13 cellular contexts compared by ENCODE assay signal in genomic region chr3:33578325-33579180, GRCh38.
DNase-seq lines count a peak whose midpoint lies in the region; ATAC-seq, FAIRE-seq and TF ChIP-seq lines count a peak whose summit lies in the region.
"Had no signal": no experiment of that assay in that cellular context is flagged by ENCODE, and none has a peak within 500 bp of the region (broad histone marks: within the 10 kb centered on the region; RNA-seq: fewer than 3 reads in every experiment).

No MANE protein-coding gene starts in this region.

- in situ Hi-C loops in IMR-90 (cut with MboI; ENCODE audit: low sequenced_read_pairs): no loop called here

- DNase-seq in AG20443 (ENCODE audit: low spot score) (peak; percentile 14), IMR-90 (peak; percentile 35), bronchial epithelial cell (ENCODE audit: low read depth) (peak; percentile 87), adrenal gland (no peak), putamen (ENCODE audit: low spot score) (no peak)
- no peak for DNase-seq in stimulated activated CD4-positive, alpha-beta T cell treated with anti-CD3 and anti-CD28 coated beads, Interleukin-15, amount 100 ng/mL, for 24 hours
- DNase-seq: activated CD4-positive, alpha-beta T cell treated with anti-CD3 and anti-CD28 coated beads, Interleukin-2, amount 10 ng/mL, durations not matched to agents 24 days and 14 days; CD8-positive, alpha-beta memory T cell; left ventricle myocardium superior had no signal

- H4K5ac ChIP-seq in IMR-90 (ENCODE audit: low read depth, low read length): no peak overlapping the region

- H3K23ac ChIP-seq in IMR-90 (ENCODE audit: low read depth, low read length): no peak overlapping the region

- POLR2A ChIA-PET in IMR-90 (lab: Charles Lee; ENCODE audit: unreplicated experiment): no interaction called here

- TF ChIP-seq CTCF in IMR-90 (conservative IDR thresholded peaks at IDR 0.05; ENCODE audit: low read depth, low read length) (no peak), bronchial epithelial cell (IDR thresholded peaks at IDR 0.05; ENCODE audit: insufficient read depth, low read length, severe bottlenecking) (no peak), adrenal gland (IDR thresholded peaks at IDR 0.05) (no peak)

- H2BK15ac ChIP-seq in IMR-90 (ENCODE audit: low read depth, low read length): no peak overlapping the region

- intact Hi-C loops in IMR-90 (cut with micrococcal nuclease) (no loop called here), adrenal gland (cut with DNase I) (no loop called here)

- H3K27ac ChIP-seq in IMR-90 (ENCODE audit: insufficient read depth, low read length) (no peak overlapping the region; the same call in 1 of the 2 replicates), adrenal gland (no peak overlapping the region)
- H3K27ac ChIP-seq: vagina had no signal

- no peaks in the 10 kb centered on the region for H4K20me1 ChIP-seq in IMR-90 (ENCODE audit: insufficient read depth, low read length)

- no peak overlapping the region for H3K14ac ChIP-seq in IMR-90 (replicated peaks; ENCODE audit: low read depth, low read length)

- ATAC-seq in IMR-90 (ENCODE audit: low read depth) (peak; percentile 66), HG03378 (IDR thresholded peaks at IDR 0.05; ENCODE audit: unreplicated experiment) (no peak)
- ATAC-seq: GM12878 had no signal

- H3K79me1 ChIP-seq in IMR-90 (ENCODE audit: low read depth in 1 of 2, low read length in 2 of 2): peaks cover 0 to 4% of the 10 kb centered on the region in 2 experiments; a peak in 2 of 4 replicates

- peaks cover 3% of the 10 kb centered on the region for H3K9me1 ChIP-seq in IMR-90 (ENCODE audit: insufficient read depth, low read length)

- H3K56ac ChIP-seq in IMR-90 (ENCODE audit: extremely low read depth, insufficient read depth, low read length): no peak overlapping the region

- dilution Hi-C loops in IMR-90 (cut with HindIII; ENCODE audit: low sequenced_read_pairs, unreplicated experiment): no loop called here

- H2AK5ac ChIP-seq in IMR-90 (ENCODE audit: low read depth, low read length): no peak overlapping the region

- CTCF ChIA-PET in IMR-90 (lab: Yijun Ruan, JAX): no interaction called here

- H2BK20ac ChIP-seq in IMR-90 (ENCODE audit: low read depth, low read length): no peak overlapping the region

- TF ChIP-seq POLR2A in IMR-90 (IDR thresholded peaks at IDR 0.05; ENCODE audit: low read depth, low read length) (no peak), adrenal gland (IDR thresholded peaks at IDR 0.05) (no peak)

- no peak for TF ChIP-seq RAD21 in IMR-90 (IDR thresholded peaks at IDR 0.05; ENCODE audit: low read length)

- no peak overlapping the region for H3K9ac ChIP-seq in IMR-90 (ENCODE audit: low read depth, low read length)

- no peak overlapping the region for H2BK120ac ChIP-seq in IMR-90 (ENCODE audit: low read depth, low read length)

- H4K8ac ChIP-seq in IMR-90 (ENCODE audit: low read depth in 2 of 2, low read length in 2 of 2): no peak overlapping the region

- no peak overlapping the region for H2AFZ ChIP-seq in IMR-90 (replicated peaks; ENCODE audit: low read length, poor library complexity)

- no TSS peak for BruUV-seq in IMR-90 (replicated peaks; lab: Mats Ljungman, UMichigan)

- no CpG with 5 or more reads among the region's 2 CpGs for WGBS in IMR-90 (ENCODE audit: extremely low coverage in 2 of 2, insufficient read length in 1 of 2), 2 experiments
- 63 to 69% (median 67%) methylated on average over 2 of the region's 2 CpGs for WGBS in adrenal gland, 4 donors

- FAIRE-seq in bronchial epithelial cell (lab: Jason Lieb, UNC): no peak
- FAIRE-seq in islet of Langerhans (lab: Jason Lieb, UNC): peak; percentile 81
- FAIRE-seq: GM12878 had no signal

- H4K91ac ChIP-seq in IMR-90 (ENCODE audit: insufficient read depth, low read depth, low read length): no peak overlapping the region

- H3K36me3 ChIP-seq in IMR-90 (ENCODE audit: control insufficient read depth, insufficient read depth, low read length) (peaks cover 4% of the 10 kb centered on the region; the same call in 1 of the 2 replicates), bronchial epithelial cell (ENCODE audit: control insufficient read depth, insufficient read depth, low read length) (peaks cover 3% of the 10 kb centered on the region), adrenal gland (replicated peaks in 1 of 2) (peaks cover 0 to 27% of the 10 kb centered on the region in 2 donors)

- no peak overlapping the region for H3K18ac ChIP-seq in IMR-90 (ENCODE audit: low read depth, low read length)

- H3K4me1 ChIP-seq in IMR-90 (ENCODE audit: control insufficient read depth, insufficient read depth, low read length) (peaks cover 3% of the 10 kb centered on the region), adrenal gland (replicated peaks in 1 of 2) (peaks cover 0 to 3% of the 10 kb centered on the region in 2 donors)
- H3K4me1 ChIP-seq: vagina had no signal

- H3K27me3 ChIP-seq in IMR-90 (ENCODE audit: control insufficient read depth, insufficient read depth, low read length) (no peaks in the 10 kb centered on the region), bronchial epithelial cell (ENCODE audit: control insufficient read depth, insufficient read depth, low read length) (no peaks in the 10 kb centered on the region), adrenal gland (no peaks in the 10 kb centered on the region)
- H3K27me3 ChIP-seq: vagina had no signal

- no peak overlapping the region for H3K4ac ChIP-seq in IMR-90 (ENCODE audit: low read depth, low read length)

- H3K4me2 ChIP-seq in IMR-90 (ENCODE audit: low read depth, low read length): peak overlapping the region; percentile 69; the same call in 1 of the 2 replicates

- H3K9me3 ChIP-seq in IMR-90 (ENCODE audit: control insufficient read depth, insufficient read depth, low read length) (no peaks in the 10 kb centered on the region), adrenal gland (replicated peaks in 1 of 3) (no peaks in the 10 kb centered on the region)
- H3K9me3 ChIP-seq: vagina had no signal

- peak overlapping the region; percentile 1 for H2BK5ac ChIP-seq in IMR-90 (ENCODE audit: low read depth, low read length, poor library complexity, severe bottlenecking)

- H3K4me3 ChIP-seq in IMR-90 (ENCODE audit: insufficient read depth, low read depth, low read length) (no peak overlapping the region), bronchial epithelial cell (ENCODE audit: low read depth, low read length) (no peak overlapping the region), adrenal gland (no peak overlapping the region)
- H3K4me3 ChIP-seq: GM12878, vagina had no signal

- no peak overlapping the region for H2AK9ac ChIP-seq in IMR-90 (replicated peaks; ENCODE audit: low read depth, low read length, poor library complexity)

TF ChIP-seq in IMR-90, 13 proteins besides CTCF, POLR2A, EP300 and RAD21:
- no peak for TF ChIP-seq RCOR1 (IDR thresholded peaks at IDR 0.05; ENCODE audit: insufficient replicate concordance, low read length)
- peak; percentile 32; the same call in 1 of the 2 replicates for TF ChIP-seq FOS (IDR thresholded peaks at IDR 0.05; ENCODE audit: low read depth, low read length)
- peak; percentile 35; the same call in 1 of the 2 replicates for TF ChIP-seq MAFK (IDR thresholded peaks at IDR 0.05; ENCODE audit: low read depth, low read length)
- no peak for TF ChIP-seq ELK1 (IDR thresholded peaks at IDR 0.05; ENCODE audit: borderline replicate concordance, low read depth, low read length)

Comparison
In these comparisons a context has a peak if more than half of its experiments do, and no peak if none do; other contexts are left out.
1. DNase-seq: peak in AG20443 (single experiment), IMR-90 (single experiment) and bronchial epithelial cell (single experiment); none in adrenal gland (0 of 7), putamen (single experiment) and stimulated activated CD4-positive, alpha-beta T cell treated with anti-CD3 and anti-CD28 coated beads, Interleukin-15, amount 100 ng/mL, for 24 hours (single experiment).